ENCODE assay signal across 17 cellular contexts in genomic region chr2:7444614-7445013, GRCh38.
"Had no signal": no experiment of that assay in that cellular context is flagged by ENCODE, and none has a peak within 500 bp of the region (broad histone marks: within the 10 kb centered on the region; RNA-seq: fewer than 3 reads in every experiment).

No MANE protein-coding gene starts in this region.

- H3K9me3 ChIP-seq: adrenal gland, esophagus muscularis mucosa, gastroesophageal sphincter, heart right ventricle, left lung, prostate gland, right atrium auricular region, SK-N-SH, testis had no signal

- H3K36me3 ChIP-seq: adrenal gland, esophagus muscularis mucosa, gastroesophageal sphincter, heart right ventricle, left lung, prostate gland, right atrium auricular region had no signal

- ATAC-seq: gastroesophageal sphincter, heart right ventricle, left lung had no signal

- H3K27me3 ChIP-seq: esophagus muscularis mucosa, left lung, right atrium auricular region, testis had no signal

- H3K27ac Mint-ChIP-seq: type B pancreatic cell had no signal

- H3K4me3 Mint-ChIP-seq: type B pancreatic cell had no signal

- H3K4me3 ChIP-seq: adrenal gland, esophagus muscularis mucosa, gastroesophageal sphincter, heart right ventricle, left lung, prostate gland, right atrium auricular region, testis had no signal

- H3K9me3 Mint-ChIP-seq: type B pancreatic cell had no signal

- H3K4me1 ChIP-seq: adrenal gland, esophagus muscularis mucosa, gastroesophageal sphincter, heart right ventricle, left lung, prostate gland, right atrium auricular region, testis had no signal

- H3K36me3 Mint-ChIP-seq: type B pancreatic cell had no signal

- DNase-seq: activated gamma-delta T cell treated with Interleukin-2 at 50 U/mL for 16 hours; adrenal gland; effector CD4-positive, alpha-beta T cell; heart right ventricle; left lung; mammary epithelial cell; SHP77 treated with DMSO at 0.1 percent for 48 hours; SK-N-SH; stimulated activated CD4-positive, alpha-beta T cell treated with anti-CD3 and anti-CD28 coated beads, Interleukin-12 subunit alpha, Interleukin-12 subunit beta, amount 100 ng/mL, for 4 hours; stimulated activated CD4-positive, alpha-beta T cell treated with anti-CD3 and anti-CD28 coated beads, Interleukin-1b, Interleukin-23, amount 100 ng/mL, for 48 hours; testis had no signal

- H3K27ac ChIP-seq: adrenal gland, esophagus muscularis mucosa, gastroesophageal sphincter, heart right ventricle, left lung, prostate gland, right atrium auricular region, testis, VCaP had no signal
